24 cellular contexts compared by ENCODE assay signal in the genomic region with DNA sequence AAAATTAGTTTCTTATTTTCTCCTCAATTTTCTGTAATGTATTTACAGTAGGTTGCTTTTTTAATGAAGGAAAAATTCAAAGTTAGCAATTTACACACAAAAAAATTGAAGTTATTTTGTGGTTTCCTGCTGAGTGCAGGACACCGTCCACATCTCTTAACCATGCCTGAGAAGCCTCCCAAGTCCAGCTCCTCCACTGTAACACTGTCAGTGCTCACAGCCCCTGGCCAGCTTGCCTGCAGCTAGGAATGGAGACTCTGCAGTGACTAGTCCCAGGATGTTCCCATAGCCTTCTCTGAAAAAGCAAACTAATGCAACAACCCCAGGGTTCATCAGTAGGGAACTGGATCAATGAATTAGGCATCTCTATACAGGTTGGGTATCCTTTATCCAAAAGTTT. TPM values are rescaled to one million over a fixed set of nuclear protein-coding genes. Genes with fewer than 3 reads are reported as not detected.
"Had no signal": no experiment of that assay in that cellular context is flagged by ENCODE, and none has a peak within 500 bp of the region (broad histone marks: within the 10 kb centered on the region; RNA-seq: fewer than 3 reads in every experiment).

No MANE protein-coding gene starts in this region.

- H3K9me3 ChIP-seq: esophagus muscularis mucosa, gastrocnemius medialis, heart right ventricle, psoas muscle, stomach, thoracic aorta, transverse colon had no signal

- H3K27me3 ChIP-seq: esophagus muscularis mucosa, gastrocnemius medialis, heart right ventricle, stomach, transverse colon had no signal

- DNase-seq: effector memory CD8-positive, alpha-beta T cell; gastrocnemius medialis; heart right ventricle; left cardiac atrium; left ventricle myocardium superior; mesendoderm; naive B cell; psoas muscle; retina; stimulated activated CD4-positive, alpha-beta T cell treated with anti-CD3 and anti-CD28 coated beads, Interleukin-2, amount 100 ng/mL, for 24 hours; stimulated activated naive CD4-positive, alpha-beta T cell; stomach; substantia nigra; transverse colon had no signal

- H3K4me3 ChIP-seq: esophagus muscularis mucosa, gastrocnemius medialis, heart right ventricle, lung, psoas muscle, stomach, thoracic aorta, transverse colon had no signal

- H3K4me1 ChIP-seq: esophagus muscularis mucosa, gastrocnemius medialis, psoas muscle, transverse colon had no signal

- H3K36me3 ChIP-seq: gastrocnemius medialis, thoracic aorta, transverse colon had no signal

- H3K27ac ChIP-seq: epithelial cell of prostate, esophagus muscularis mucosa, gastrocnemius medialis, heart right ventricle, psoas muscle, stomach, thoracic aorta, transverse colon had no signal

- ATAC-seq: effector memory CD8-positive, alpha-beta T cell; gastrocnemius medialis; heart right ventricle; left cardiac atrium; left ventricle myocardium superior; psoas muscle had no signal

RNA-seq across cellular contexts. Expression of gene A3GALT2, which starts 3.5 kb away (rescaled TPM):
- total RNA-seq: esophagus muscularis mucosa, fibroblast of villous mesenchyme, gastrocnemius medialis, left ventricle myocardium superior, omental fat pad, psoas muscle, sciatic nerve, skeletal muscle tissue, stomach, transverse colon, urinary bladder had no signal
- polyA plus RNA-seq: heart right ventricle, keratinocyte, psoas muscle, stomach, urinary bladder had no signal
